1 cellular context compared by ENCODE assay signal in the genomic region with DNA sequence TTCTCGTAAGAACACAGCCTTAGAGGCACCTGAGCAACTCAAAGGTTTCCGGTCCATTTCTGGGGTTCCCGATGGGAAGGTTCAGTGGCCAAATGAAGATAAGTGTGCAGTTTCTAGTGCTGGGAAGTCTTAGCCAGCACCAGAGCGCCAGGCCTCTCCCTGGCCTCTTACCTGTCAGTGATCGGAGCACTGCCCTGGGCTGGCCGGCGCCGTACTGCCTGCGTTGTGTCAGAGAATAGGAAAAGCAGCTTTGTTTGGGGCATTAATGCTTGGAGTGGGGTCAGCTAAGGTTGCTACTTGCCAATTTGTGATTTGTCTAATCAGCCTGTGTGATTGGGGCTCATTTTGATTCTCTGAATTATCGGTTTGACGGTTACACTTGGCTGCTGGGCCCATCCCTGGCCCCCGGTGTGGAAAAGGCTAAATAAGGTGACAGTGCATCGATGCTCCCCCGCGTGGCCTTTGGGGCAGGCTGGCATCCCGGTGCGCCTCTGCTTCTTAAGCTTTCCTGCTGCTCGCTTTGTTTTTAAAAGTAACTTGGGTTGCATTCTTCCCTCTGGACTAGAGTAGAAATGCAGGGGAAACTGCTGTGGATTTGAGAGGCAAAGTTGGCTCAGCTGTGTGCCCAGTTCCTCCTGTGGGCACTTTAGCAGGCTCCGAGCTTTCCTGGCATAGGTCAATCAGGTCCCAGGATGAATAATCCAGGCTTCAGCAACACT.
TF ChIP-seq lines count a peak whose summit lies in the region.

No MANE protein-coding gene starts in this region.

TF ChIP-seq in K562, 482 proteins besides CTCF, POLR2A, EP300 and RAD21 (continued from another document):
- no peak for TF ChIP-seq ETV6 (IDR thresholded peaks at IDR 0.05; ENCODE audit: borderline replicate concordance in 1 of 2, low read depth in 2 of 2, low read length in 1 of 2)
- TF ChIP-seq ETV6 (CRISPR knock-in tag; IDR thresholded peaks at IDR 0.05; ENCODE audit: borderline replicate concordance): no peak
- TF ChIP-seq ZNF699 (CRISPR knock-in tag; IDR thresholded peaks at IDR 0.05; ENCODE audit: insufficient replicate concordance): no peak
- TF ChIP-seq NR0B1 (IDR thresholded peaks at IDR 0.05; ENCODE audit: partially characterized antibody): no peak
- no peak for TF ChIP-seq TCF3 (CRISPR knock-in tag; IDR thresholded peaks at IDR 0.05)
- no peak for TF ChIP-seq RBM17 (IDR thresholded peaks at IDR 0.05; ENCODE audit: borderline replicate concordance, low read depth, low read length)
- TF ChIP-seq BCLAF1 (IDR thresholded peaks at IDR 0.05; ENCODE audit: borderline replicate concordance in 1 of 2, control insufficient read depth in 1 of 2, low read depth in 2 of 2, low read length in 1 of 2): no peak
